ENCODE assay signal across 22 cellular contexts in genomic region chr18:37538526-37539205, GRCh38. TPM values are rescaled to one million over a fixed set of nuclear protein-coding genes. Genes with fewer than 3 reads are reported as not detected.
DNase-seq lines count a peak whose midpoint lies in the region; TF ChIP-seq lines count a peak whose summit lies in the region.
"Had no signal": no experiment of that assay in that cellular context is flagged by ENCODE, and none has a peak within 500 bp of the region (broad histone marks: within the 10 kb centered on the region; RNA-seq: fewer than 3 reads in every experiment).

No MANE protein-coding gene starts in this region.

- intact Hi-C loops in dorsolateral prefrontal cortex (cut with DNase I), result loop anchor here (2.0 to 10.0 kb wide), 4 partner anchors 96 to 196 kb away; no protein-coding TSS in a partner anchor
- intact Hi-C loops in activated T-helper 1 cell treated with anti-CD3 and anti-CD28 coated beads, Interleukin-12 subunit alpha, Interleukin-12 subunit beta, Interleukin-2, Interleukin-4 antibody, amounts not matched to agents 30 ng/mL and 10 ng/mL and 1 ng/mL, durations not matched to agents 14 hours and 24 hours and 36 hours (cut with micrococcal nuclease), result loop anchor here (1.0 kb wide), 2 partner anchors 94 to 152 kb away; no protein-coding TSS in a partner anchor

- peaks cover 21% of the 10 kb centered on the region for H3K27me3 ChIP-seq in HUES64 (ENCODE audit: insufficient read depth, low read length)
- H3K27me3 ChIP-seq in dorsolateral prefrontal cortex, result peaks cover 0 to 10% (median 0%) of the 10 kb centered on the region in 45 donors
- no peaks in the 10 kb centered on the region for H3K27me3 ChIP-seq in neural cell (ENCODE audit: insufficient read depth, low read depth, low read length)
- H3K27me3 ChIP-seq: SJSA1 had no signal

- no peaks in the 10 kb centered on the region for H3K9me2 ChIP-seq in neural cell (ENCODE audit: insufficient read depth, low read length)

- WGBS in HUES64, result 30% methylated on average over 17 of the region's 17 CpGs

- H3K4me1 ChIP-seq in ES-I3 (ENCODE audit: insufficient read depth, low read length) (peaks cover 12% of the 10 kb centered on the region; the same call in 1 of the 2 replicates), HUES64 (ENCODE audit: insufficient read depth, low read length) (peaks cover 12% of the 10 kb centered on the region; the same call in 1 of the 2 replicates)
- H3K4me1 ChIP-seq: Caco-2, right lobe of liver, SJSA1 had no signal

- peak overlapping the region; percentile 42 for H3K4me3 ChIP-seq in HUES64 (ENCODE audit: low read length)
- H3K4me3 ChIP-seq in dorsolateral prefrontal cortex, result peak overlapping the region in 27 of 59 donors; percentile 2 to 48 (median 22)
- peak overlapping the region; percentile 55 for H3K4me3 ChIP-seq in neural cell (ENCODE audit: low read length)
- H3K4me3 ChIP-seq: BLaER1 treated with 17β-estradiol and CSF1 and Interleukin-3, amounts not matched to agents 10 nM and 100 nM; heart left ventricle; right lobe of liver; SJSA1 had no signal

- H4K20me1 ChIP-seq in neural cell (ENCODE audit: insufficient read depth), result peaks cover 21% of the 10 kb centered on the region

- in situ Hi-C loops in KBM-7 (cut with MboI; ENCODE audit: low pct_unique_long_range_greater_than_20kb, low sequenced_read_pairs), result no loop called here

- H3K4me2 ChIP-seq in neural cell (ENCODE audit: low read length), result no peak overlapping the region
- H3K4me2 ChIP-seq: KMS-11 had no signal

- H3K27me3 Mint-ChIP-seq in activated T-helper 1 cell treated with anti-CD3 and anti-CD28 coated beads, Interleukin-12 subunit alpha, Interleukin-12 subunit beta, Interleukin-2, Interleukin-4 antibody, amounts not matched to agents 30 ng/mL and 10 ng/mL and 1 ng/mL, durations not matched to agents 14 hours and 24 hours and 36 hours (ENCODE audit: insufficient read depth), result peaks cover 14% of the 10 kb centered on the region

- no peaks in the 10 kb centered on the region for H3K9me3 Mint-ChIP-seq in activated T-helper 1 cell treated with anti-CD3 and anti-CD28 coated beads, Interleukin-12 subunit alpha, Interleukin-12 subunit beta, Interleukin-2, Interleukin-4 antibody, amounts not matched to agents 30 ng/mL and 10 ng/mL and 1 ng/mL, durations not matched to agents 14 hours and 24 hours and 36 hours
- H3K9me3 Mint-ChIP-seq: activated naive CD4-positive, alpha-beta T cell treated with anti-CD3 and anti-CD28 coated beads for 36 hours; activated T-cell treated with anti-CD3 and anti-CD28 coated beads, Interleukin-2, amount 50 U/mL, for 24 hours had no signal

- no peak for TF ChIP-seq CTCF in dorsolateral prefrontal cortex (IDR thresholded peaks at IDR 0.05 in 54 of 56, conservative IDR thresholded peaks at IDR 0.05 in 2 of 56; ENCODE audit: low read depth in 1 of 56, partially characterized antibody in 56 of 56)
- TF ChIP-seq CTCF in neural cell (IDR thresholded peaks at IDR 0.05; ENCODE audit: poor library complexity, severe bottlenecking), result no peak
- no peak for TF ChIP-seq CTCF in GM10266 (IDR thresholded peaks at IDR 0.05; ENCODE audit: control insufficient read depth, insufficient read depth, low read depth, missing control alignments)

- H3K4me1 Mint-ChIP-seq in activated T-helper 1 cell treated with anti-CD3 and anti-CD28 coated beads, Interleukin-12 subunit alpha, Interleukin-12 subunit beta, Interleukin-2, Interleukin-4 antibody, amounts not matched to agents 30 ng/mL and 10 ng/mL and 1 ng/mL, durations not matched to agents 14 hours and 24 hours and 36 hours (ENCODE audit: low read depth), result no peaks in the 10 kb centered on the region

- H3K79me2 ChIP-seq in neural cell (replicated peaks; ENCODE audit: insufficient read depth, low read length), result peaks cover 44% of the 10 kb centered on the region

- peaks cover 5% of the 10 kb centered on the region for H3F3A ChIP-seq in neural cell (ENCODE audit: insufficient read depth, low read length, poor library complexity, severe bottlenecking)

- no peak for TF ChIP-seq RAD21 in neural cell (conservative IDR thresholded peaks at IDR 0.05)

- H3K4me3 Mint-ChIP-seq in activated T-helper 1 cell treated with anti-CD3 and anti-CD28 coated beads, Interleukin-12 subunit alpha, Interleukin-12 subunit beta, Interleukin-2, Interleukin-4 antibody, amounts not matched to agents 30 ng/mL and 10 ng/mL and 1 ng/mL, durations not matched to agents 14 hours and 24 hours and 36 hours, result no peak overlapping the region
- H3K4me3 Mint-ChIP-seq: activated naive CD4-positive, alpha-beta T cell treated with anti-CD3 and anti-CD28 coated beads for 36 hours; activated T-cell treated with anti-CD3 and anti-CD28 coated beads, Interleukin-2, amount 50 U/mL, for 24 hours had no signal

- no peaks in the 10 kb centered on the region for H3K9me3 ChIP-seq in ES-I3 (ENCODE audit: control insufficient read depth, insufficient read depth, low read length)
- H3K9me3 ChIP-seq in HUES64 (ENCODE audit: insufficient read depth, low read depth, low read length), result no peaks in the 10 kb centered on the region
- no peaks in the 10 kb centered on the region for H3K9me3 ChIP-seq in neural cell (ENCODE audit: low read length)
- H3K9me3 ChIP-seq: BLaER1 treated with 17β-estradiol and CSF1 and Interleukin-3, amounts not matched to agents 10 nM and 100 nM; Caco-2; heart left ventricle; right lobe of liver; SJSA1 had no signal

- no peak overlapping the region for H3K27ac Mint-ChIP-seq in activated T-helper 1 cell treated with anti-CD3 and anti-CD28 coated beads, Interleukin-12 subunit alpha, Interleukin-12 subunit beta, Interleukin-2, Interleukin-4 antibody, amounts not matched to agents 30 ng/mL and 10 ng/mL and 1 ng/mL, durations not matched to agents 14 hours and 24 hours and 36 hours
- H3K27ac Mint-ChIP-seq: activated naive CD4-positive, alpha-beta T cell treated with anti-CD3 and anti-CD28 coated beads for 36 hours; activated T-cell treated with anti-CD3 and anti-CD28 coated beads, Interleukin-2, amount 50 U/mL, for 24 hours had no signal

- H2AFZ ChIP-seq in neural cell (ENCODE audit: low read depth, low read length), result no peak overlapping the region

- H3K9ac ChIP-seq in ES-I3 (ENCODE audit: low read depth, low read length), result peak overlapping the region; percentile 46
- 0 out of 2 replicates have a peak overlapping the region, but pooled peaks have one; percentile 2 for H3K9ac ChIP-seq in HUES64 (ENCODE audit: low read depth, low read length)
- H3K9ac ChIP-seq in neural cell (ENCODE audit: low read length), result peak overlapping the region; percentile 53
- H3K9ac ChIP-seq: BLaER1 treated with 17β-estradiol and CSF1 and Interleukin-3, amounts not matched to agents 10 nM and 100 nM; KMS-11 had no signal

- DNase-seq in dorsolateral prefrontal cortex, result peak in 2 of 10 donors; percentile 40 to 43
- DNase-seq in activated T-helper 1 cell treated with anti-CD3 and anti-CD28 coated beads, Interleukin-12 subunit alpha, Interleukin-12 subunit beta, Interleukin-2, Interleukin-4 antibody, amounts not matched to agents 30 ng/mL and 10 ng/mL and 1 ng/mL, durations not matched to agents 14 hours and 24 hours and 36 hours (ENCODE audit: low spot score), result no peak
- DNase-seq in GM10266 (ENCODE audit: extremely low spot score), result no peak
- DNase-seq in KBM-7, result no peak
- DNase-seq in stimulated activated naive CD4-positive, alpha-beta T cell (lab: John Stamatoyannopoulos, UW), result no peak

- H3K27ac ChIP-seq in HUES64 (ENCODE audit: low read depth, low read length) (no peak overlapping the region), dorsolateral prefrontal cortex (peak overlapping the region in 51 of 59 donors; percentile 12 to 84 (median 65)), neural cell (ENCODE audit: low read length) (peak overlapping the region; percentile 58)
- H3K27ac ChIP-seq: BLaER1 treated with 17β-estradiol and CSF1 and Interleukin-3, amounts not matched to agents 10 nM and 100 nM; epithelial cell of prostate; heart left ventricle; KMS-11; right lobe of liver; SJSA1 had no signal

- H3K36me3 ChIP-seq in ES-I3 (ENCODE audit: insufficient read depth, low read length), result no peaks in the 10 kb centered on the region
- no peaks in the 10 kb centered on the region for H3K36me3 ChIP-seq in HUES64 (ENCODE audit: insufficient read depth, low read length)
- no peaks in the 10 kb centered on the region for H3K36me3 ChIP-seq in neural cell (ENCODE audit: insufficient read depth, low read length)
- H3K36me3 ChIP-seq: BLaER1 treated with 17β-estradiol and CSF1 and Interleukin-3, amounts not matched to agents 10 nM and 100 nM; heart left ventricle; right lobe of liver; SJSA1 had no signal

- no peaks in the 10 kb centered on the region for H3K36me3 Mint-ChIP-seq in activated T-helper 1 cell treated with anti-CD3 and anti-CD28 coated beads, Interleukin-12 subunit alpha, Interleukin-12 subunit beta, Interleukin-2, Interleukin-4 antibody, amounts not matched to agents 30 ng/mL and 10 ng/mL and 1 ng/mL, durations not matched to agents 14 hours and 24 hours and 36 hours (ENCODE audit: low read depth)

- TF ChIP-seq EP300 in neural cell (conservative IDR thresholded peaks at IDR 0.05; ENCODE audit: poor library complexity, severe bottlenecking), result no peak

TF ChIP-seq in neural cell, 6 proteins besides CTCF, POLR2A, EP300 and RAD21 (continues in another document):
- TF ChIP-seq EZH2 (IDR thresholded peaks at IDR 0.05; ENCODE audit: borderline replicate concordance, insufficient read depth, low read length, poor library complexity, severe bottlenecking) (no peak), MXI1 (conservative IDR thresholded peaks at IDR 0.05; ENCODE audit: poor library complexity, severe bottlenecking) (no peak), SMC3 (conservative IDR thresholded peaks at IDR 0.05; ENCODE audit: poor library complexity) (no peak)

RNA-seq across cellular contexts. Expression of gene CELF4, which starts 26.9 kb away (rescaled TPM):
- polyA plus RNA-seq in HUES64 (2013, experiment 1 of 2), result 0.80 TPM
- polyA plus RNA-seq in HUES64 (2013, experiment 2 of 2), result 2.4 TPM
- 100 to 1,000 TPM in 119 of 120 experiments, 10 to 100 TPM in 1; 83.2 to 343 (median 230) TPM for total RNA-seq in dorsolateral prefrontal cortex
- 191 and 206 TPM in 2 replicates for polyA plus RNA-seq in neural cell
- 171 and 217 TPM in 2 replicates for polyA minus RNA-seq in neural cell
- total RNA-seq in activated T-helper 1 cell treated with anti-CD3 and anti-CD28 coated beads, Interleukin-12 subunit alpha, Interleukin-12 subunit beta, Interleukin-2, Interleukin-4 antibody, amounts not matched to agents 30 ng/mL and 10 ng/mL and 1 ng/mL, durations not matched to agents 14 hours and 24 hours and 36 hours, result not detected in 2 replicates
- total RNA-seq: activated naive CD4-positive, alpha-beta T cell treated with anti-CD3 and anti-CD28 coated beads for 36 hours; bronchial epithelial cell; lung microvascular endothelial cell; myocyte; osteocyte; SJSA1; subcutaneous adipose tissue had no signal

Comparison
In these comparisons a context has a peak if more than half of its experiments do, and no peak if none do; other contexts are left out.
1. H3K9ac ChIP-seq: peak in every context shown above with its lines; median percentile 53 in neural cell; 46 in ES-I3; 2 in HUES64.
2. RNA of gene CELF4, which starts 26.9 kb away (total RNA-seq): 83.2 to 343 TPM in dorsolateral prefrontal cortex; not detected in activated T-helper 1 cell treated with anti-CD3 and anti-CD28 coated beads, Interleukin-12 subunit alpha, Interleukin-12 subunit beta, Interleukin-2, Interleukin-4 antibody, amounts not matched to agents 30 ng/mL and 10 ng/mL and 1 ng/mL, durations not matched to agents 14 hours and 24 hours and 36 hours; every median in the first group is over 10 times any median in the second.